In genomic region chr15:44882499-44882968, GRCh38 we compare ENCODE assay signal across 9 cellular contexts.
DNase-seq lines count a peak whose midpoint lies in the region; ATAC-seq and TF ChIP-seq lines count a peak whose summit lies in the region.
"Had no signal": no experiment of that assay in that cellular context is flagged by ENCODE, and none has a peak within 500 bp of the region (broad histone marks: within the 10 kb centered on the region; RNA-seq: fewer than 3 reads in every experiment).

No MANE protein-coding gene starts in this region.

- H3K36me3 ChIP-seq in SJCRH30 (no peaks in the 10 kb centered on the region), sigmoid colon (no peaks in the 10 kb centered on the region)
- H3K36me3 ChIP-seq: suprapubic skin had no signal

- TF ChIP-seq POLR2A in GM18951 (IDR thresholded peaks at IDR 0.05; ENCODE audit: extremely low read depth, insufficient read depth, insufficient read length) (peak; percentile 55), sigmoid colon (IDR thresholded peaks at IDR 0.05) (no peak)

- peaks cover 19% of the 10 kb centered on the region for H3K4me1 ChIP-seq in SJCRH30
- no peaks in the 10 kb centered on the region for H3K4me1 ChIP-seq in sigmoid colon
- H3K4me1 ChIP-seq: suprapubic skin had no signal

- H3K27ac ChIP-seq in SJCRH30 (peak overlapping the region; percentile 74), sigmoid colon (no peak overlapping the region)
- H3K27ac ChIP-seq: suprapubic skin had no signal

- no peak overlapping the region for H3K4me3 ChIP-seq in SJCRH30
- H3K4me3 ChIP-seq in sigmoid colon = no peak overlapping the region
- H3K4me3 ChIP-seq: suprapubic skin had no signal

- in situ Hi-C loops in GM18951 (cut with MboI; ENCODE audit: low sequenced_read_pairs, unreplicated experiment) = no loop called here

- intact Hi-C loops in posterior cingulate gyrus (cut with DNase I) = no loop called here
- intact Hi-C loops in sigmoid colon (cut with DNase I) = no loop called here

- H3K27me3 ChIP-seq in SJCRH30 (no peaks in the 10 kb centered on the region), sigmoid colon (no peaks in the 10 kb centered on the region)
- H3K27me3 ChIP-seq: suprapubic skin had no signal

- WGBS in sigmoid colon, 2 donors = 72 to 85% methylated on average over 5 of the region's 5 CpGs

- DNase-seq in SJCRH30 (peak; percentile 30 to 49), ureter (ENCODE audit: low spot score) (no peak), posterior cingulate gyrus (no peak), SHP77 treated with DMSO at 0.1 percent for 48 hours (lab: John Stamatoyannopoulos, UW) (no peak), sigmoid colon (no peak)
- DNase-seq in stimulated activated CD4-positive, alpha-beta T cell treated with anti-CD3 and anti-CD28 coated beads, Interleukin-2, amount 100 ng/mL, for 24 hours = peak; percentile 41 to 62

- TF ChIP-seq CTCF in sigmoid colon (IDR thresholded peaks at IDR 0.05) = no peak

- no peak for TF ChIP-seq EP300 in sigmoid colon (IDR thresholded peaks at IDR 0.05)

- peaks cover 4% of the 10 kb centered on the region; the same call in 1 of the 2 replicates for H3K9me3 ChIP-seq in SJCRH30 (replicated peaks)
- peaks cover 0 to 2% (median 0%) of the 10 kb centered on the region in 4 donors for H3K9me3 ChIP-seq in sigmoid colon

- ATAC-seq in HG02678 (IDR thresholded peaks at IDR 0.05; ENCODE audit: unreplicated experiment) = peak; percentile 70

Comparison
In these comparisons a context has a peak if more than half of its experiments do, and no peak if none do; other contexts are left out.
1. DNase-seq: peak in SJCRH30 (2 of 2) and stimulated activated CD4-positive, alpha-beta T cell treated with anti-CD3 and anti-CD28 coated beads, Interleukin-2, amount 100 ng/mL, for 24 hours (2 of 2); none in ureter (single experiment), posterior cingulate gyrus (0 of 10), SHP77 treated with DMSO at 0.1 percent for 48 hours (single experiment) and sigmoid colon (single experiment).